ENCODE assay signal across 23 cellular contexts in genomic region chr14:92427096-92427495, GRCh38.
"Had no signal": no experiment of that assay in that cellular context is flagged by ENCODE, and none has a peak within 500 bp of the region (broad histone marks: within the 10 kb centered on the region; RNA-seq: fewer than 3 reads in every experiment).

No MANE protein-coding gene starts in this region.

- DNase-seq: activated CD4-positive, alpha-beta T cell treated with anti-CD3 and anti-CD28 coated beads for 48 hours; activated CD4-positive, alpha-beta T cell treated with anti-CD3 and anti-CD28 coated beads, Interleukin-2, amount 50 U/mL, for 4 hours; activated CD4-positive, CD25-positive, alpha-beta regulatory T cell treated with anti-CD3 and anti-CD28 coated beads, Interleukin-2, amount 50 U/mL, for 72 hours; activated CD8-positive, alpha-beta memory T cell treated with anti-CD3 and anti-CD28 coated beads, Interleukin-2, amount 50 U/mL, for 48 hours; activated CD8-positive, alpha-beta T cell treated with anti-CD3 and anti-CD28 coated beads, Interleukin-2, amount 10 ng/mL, durations not matched to agents 7 days and 5 days; activated effector memory CD4-positive, alpha-beta T cell treated with anti-CD3 and anti-CD28 coated beads, Interleukin-2, amount 50 U/mL, for 16 hours; activated naive CD4-positive, alpha-beta T cell treated with Interleukin-2 at 50 U/mL for 16 hours; activated naive CD8-positive, alpha-beta T cell treated with anti-CD3 and anti-CD28 coated beads, Interleukin-2, amount 50 U/mL, for 24 hours; activated T-cell treated with anti-CD3 and anti-CD28 coated beads, Interleukin-2, amount 50 U/mL, for 24 hours; NCI-H1048; NCI-H146; NCI-H187 treated with DMSO at 0.1 percent for 48 hours; NCI-H2171; NCI-H2227 treated with DMSO at 0.1 percent for 48 hours; NCI-H510A; NCI-H526 treated with DMSO at 0.1 percent for 48 hours; NCI-H82; SIG-M5; T-helper 17 cell; T-helper 9 cell had no signal

- H3K27me3 Mint-ChIP-seq: activated naive CD8-positive, alpha-beta T cell treated with anti-CD3 and anti-CD28 coated beads, Interleukin-2, amount 50 U/mL, for 24 hours; activated T-cell treated with anti-CD3 and anti-CD28 coated beads, Interleukin-2, amount 50 U/mL, for 24 hours had no signal

- H3K4me3 Mint-ChIP-seq: activated CD8-positive, alpha-beta T cell treated with anti-CD3 and anti-CD28 coated beads, Interleukin-2, amount 10 ng/mL, durations not matched to agents 7 days and 5 days; activated naive CD8-positive, alpha-beta T cell treated with anti-CD3 and anti-CD28 coated beads, Interleukin-2, amount 50 U/mL, for 24 hours; activated T-cell treated with anti-CD3 and anti-CD28 coated beads, Interleukin-2, amount 50 U/mL, for 24 hours; T-helper 17 cell; WTC11 had no signal

- H3K9me3 Mint-ChIP-seq: activated naive CD4-positive, alpha-beta T cell treated with anti-CD3 and anti-CD28 coated beads, Interleukin-2, amount 50 U/mL, for 72 hours; activated naive CD8-positive, alpha-beta T cell treated with anti-CD3 and anti-CD28 coated beads, Interleukin-2, amount 50 U/mL, for 24 hours; activated T-cell treated with anti-CD3 and anti-CD28 coated beads, Interleukin-2, amount 50 U/mL, for 24 hours had no signal

- H3K36me3 Mint-ChIP-seq: activated naive CD4-positive, alpha-beta T cell treated with anti-CD3 and anti-CD28 coated beads, Interleukin-2, amount 50 U/mL, for 72 hours; WTC11 had no signal

- H3K27ac Mint-ChIP-seq: activated CD8-positive, alpha-beta T cell treated with anti-CD3 and anti-CD28 coated beads, Interleukin-2, amount 10 ng/mL, durations not matched to agents 7 days and 5 days; activated naive CD4-positive, alpha-beta T cell treated with anti-CD3 and anti-CD28 coated beads, Interleukin-2, amount 50 U/mL, for 72 hours; activated naive CD8-positive, alpha-beta T cell treated with anti-CD3 and anti-CD28 coated beads, Interleukin-2, amount 50 U/mL, for 24 hours; activated T-cell treated with anti-CD3 and anti-CD28 coated beads, Interleukin-2, amount 50 U/mL, for 24 hours; T-helper 17 cell; WTC11 had no signal

- ATAC-seq: activated CD8-positive, alpha-beta T cell treated with anti-CD3 and anti-CD28 coated beads, Interleukin-2, amount 10 ng/mL, durations not matched to agents 7 days and 5 days; activated naive CD4-positive, alpha-beta T cell treated with anti-CD3 and anti-CD28 coated beads, Interleukin-2, amount 50 U/mL, for 72 hours; activated naive CD8-positive, alpha-beta T cell treated with anti-CD3 and anti-CD28 coated beads, Interleukin-2, amount 50 U/mL, for 24 hours; HepG2; T-helper 17 cell; WTC11 had no signal
